8 cellular contexts compared by ENCODE assay signal in the genomic region with DNA sequence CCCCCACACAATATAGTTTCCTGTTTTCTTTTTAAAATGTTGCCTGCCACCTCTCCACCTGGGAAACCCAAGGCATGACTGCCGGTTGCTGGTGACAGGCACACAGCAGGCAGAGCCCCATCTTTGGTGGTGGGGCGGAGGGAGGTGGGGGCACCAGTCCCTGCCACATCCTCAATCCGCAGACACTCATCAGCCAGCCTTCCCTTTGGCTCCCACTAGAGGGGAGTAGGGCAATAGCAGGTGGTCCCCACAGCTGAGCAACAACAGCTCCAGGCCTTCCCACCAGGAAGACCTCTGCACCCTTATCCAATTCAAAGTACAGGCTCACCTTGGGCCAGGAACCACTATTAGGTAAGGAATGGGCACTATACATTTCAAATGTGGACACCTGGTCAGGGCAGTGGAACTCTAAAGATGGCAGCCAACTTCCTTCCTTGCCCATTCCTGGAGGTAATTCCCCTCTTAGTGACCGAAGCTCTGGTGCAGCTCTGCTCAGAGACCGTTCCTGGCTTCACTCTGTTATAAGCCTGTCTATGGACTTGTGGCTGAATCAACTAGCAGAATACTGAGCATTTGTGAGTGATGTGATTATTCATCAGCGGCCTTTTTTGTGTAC. TPM values are rescaled to one million over a fixed set of nuclear protein-coding genes. Genes with fewer than 3 reads are reported as not detected.
DNase-seq lines count a peak whose midpoint lies in the region; ATAC-seq and TF ChIP-seq lines count a peak whose summit lies in the region.

No MANE protein-coding gene starts in this region.

- H3K27ac ChIP-seq in OCI-LY1 (ENCODE audit: low read depth, low read length, poor library complexity, severe bottlenecking) (no peak overlapping the region), lower lobe of right lung (no peak overlapping the region)

- H3K4me2 ChIP-seq in OCI-LY1 (ENCODE audit: low read length): no peak overlapping the region

- intact Hi-C loops in lower lobe of right lung (cut with DNase I): no loop called here

- peak; percentile 70 for TF ChIP-seq CTCF in GM12865 (IDR thresholded peaks at IDR 0.05; ENCODE audit: insufficient read depth, low read depth, low read length, missing control alignments)
- TF ChIP-seq CTCF in OCI-LY1 (IDR thresholded peaks at IDR 0.05; ENCODE audit: low read length): peak; percentile 86
- TF ChIP-seq CTCF in lower lobe of right lung (IDR thresholded peaks at IDR 0.05): peak; percentile 54

- H4K20me1 ChIP-seq in OCI-LY1 (ENCODE audit: insufficient read depth, low read length): no peaks in the 10 kb centered on the region

- ATAC-seq in lower lobe of right lung (peak; percentile 72 to 73), GM18867 (IDR thresholded peaks at IDR 0.05; ENCODE audit: unreplicated experiment) (no peak), GM21737 (IDR thresholded peaks at IDR 0.05; ENCODE audit: unreplicated experiment) (no peak)

- H3K9me3 ChIP-seq in OCI-LY1 (ENCODE audit: low read length) (no peaks in the 10 kb centered on the region), lower lobe of right lung (no peaks in the 10 kb centered on the region)

- no peaks in the 10 kb centered on the region for H3K79me2 ChIP-seq in OCI-LY1 (ENCODE audit: insufficient read depth, low read length)

- DNase-seq in Ammon's horn (ENCODE audit: low spot score) (peak; percentile 67), GM12865 (ENCODE audit: low read depth) (peak; percentile 29), cerebellar cortex (ENCODE audit: low spot score) (peak; percentile 44), lower lobe of right lung (no peak), epidermal melanocyte (ENCODE audit: insufficient read length, low spot score) (no peak)

- H3K4me1 ChIP-seq in OCI-LY1 (ENCODE audit: insufficient read depth, low read length, severe bottlenecking) (peaks cover 10% of the 10 kb centered on the region), lower lobe of right lung (no peaks in the 10 kb centered on the region)

- no peak overlapping the region for H2AFZ ChIP-seq in OCI-LY1 (ENCODE audit: low read length)

- H3K4me3 ChIP-seq in GM12865 (ENCODE audit: low read depth, low read length): no peak overlapping the region
- no peak overlapping the region for H3K4me3 ChIP-seq in OCI-LY1 (ENCODE audit: low read depth, low read length, poor library complexity, severe bottlenecking)
- H3K4me3 ChIP-seq in lower lobe of right lung: no peak overlapping the region

- H3K36me3 ChIP-seq in OCI-LY1 (ENCODE audit: insufficient read depth, low read length) (peaks cover 53% of the 10 kb centered on the region; the same call in 1 of the 2 replicates), lower lobe of right lung (peaks cover 84% of the 10 kb centered on the region)

- H3F3A ChIP-seq in OCI-LY1 (ENCODE audit: insufficient read depth, low read length): no peaks in the 10 kb centered on the region

- no peaks in the 10 kb centered on the region for H3K9me2 ChIP-seq in OCI-LY1 (ENCODE audit: low read depth, low read length)

- H3K9ac ChIP-seq in OCI-LY1 (ENCODE audit: low read length): no peak overlapping the region

- no peaks in the 10 kb centered on the region for H3K27me3 ChIP-seq in OCI-LY1 (ENCODE audit: insufficient read depth, low read length)
- H3K27me3 ChIP-seq in lower lobe of right lung (ENCODE audit: low read depth): no peaks in the 10 kb centered on the region

RNA-seq across cellular contexts. Expression of a gene that starts 13.9 kb away (rescaled TPM):
- total RNA-seq in lower lobe of right lung: 39.4 TPM

RNA-seq across cellular contexts. Expression of a gene that starts 14.1 kb away (rescaled TPM):
- total RNA-seq in lower lobe of right lung: 73.0 TPM

RNA-seq across cellular contexts. Expression of a gene that starts 19.8 kb away (rescaled TPM):
- total RNA-seq in lower lobe of right lung: 2.7 TPM

Comparison
In these comparisons a context has a peak if more than half of its experiments do, and no peak if none do; other contexts are left out.
1. DNase-seq: peak in Ammon's horn (single experiment), GM12865 (single experiment) and cerebellar cortex (single experiment); none in lower lobe of right lung (single experiment) and epidermal melanocyte (single experiment).
2. ATAC-seq: peak in lower lobe of right lung (2 of 2); none in GM18867 (single experiment) and GM21737 (single experiment).
3. Peak in every context shown above with its lines, with median percentiles within 50 percentile points of each other: CTCF ChIP-seq.